25 cellular contexts compared by ENCODE assay signal in the genomic region with DNA sequence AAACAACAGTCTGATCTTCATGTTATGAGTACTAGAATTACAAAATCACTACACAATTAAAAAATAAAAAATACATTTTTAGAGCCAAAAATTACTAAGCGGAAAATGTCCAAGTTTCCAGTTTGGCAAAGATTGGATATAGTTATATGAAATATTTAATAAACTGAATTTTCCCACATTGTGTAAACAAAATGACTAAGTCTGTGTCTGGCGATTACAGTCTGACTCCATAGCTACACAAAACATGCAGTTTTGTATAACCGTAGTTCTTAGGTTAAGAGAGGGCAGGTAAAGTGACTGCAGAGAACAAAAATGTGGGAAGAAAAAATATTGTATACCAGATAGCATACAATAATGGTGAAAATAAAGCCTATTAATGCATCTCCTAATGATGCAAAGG. TPM values are rescaled to one million over a fixed set of nuclear protein-coding genes. Genes with fewer than 3 reads are reported as not detected.
"Had no signal": no experiment of that assay in that cellular context is flagged by ENCODE, and none has a peak within 500 bp of the region (broad histone marks: within the 10 kb centered on the region; RNA-seq: fewer than 3 reads in every experiment).

No MANE protein-coding gene starts in this region.

- H3K4me3 ChIP-seq: heart right ventricle, left lung, spleen, testis, vagina had no signal

- H3K9me3 Mint-ChIP-seq: activated B cell treated with CpG ODN at 0.5 μM for 24 hours; activated naive CD8-positive, alpha-beta T cell treated with anti-CD3 and anti-CD28 coated beads, Interleukin-2, amount 10 ng/mL, durations not matched to agents 7 days and 5 days had no signal

- H3K4me3 Mint-ChIP-seq: activated B cell treated with CpG ODN at 0.5 μM for 24 hours; activated CD4-positive, alpha-beta T cell treated with anti-CD3 and anti-CD28 coated beads for 36 hours; activated naive CD8-positive, alpha-beta T cell treated with anti-CD3 and anti-CD28 coated beads, Interleukin-2, amount 10 ng/mL, durations not matched to agents 7 days and 5 days; activated T-cell treated with anti-CD3 and anti-CD28 coated beads, Interleukin-2, amount 50 U/mL, for 4 hours; naive thymus-derived CD8-positive, alpha-beta T cell; T-helper 17 cell had no signal

- H3K27ac Mint-ChIP-seq: activated B cell treated with CpG ODN at 0.5 μM for 24 hours; activated CD4-positive, alpha-beta T cell treated with anti-CD3 and anti-CD28 coated beads for 36 hours; activated naive CD8-positive, alpha-beta T cell treated with anti-CD3 and anti-CD28 coated beads, Interleukin-2, amount 10 ng/mL, durations not matched to agents 7 days and 5 days; activated T-helper 2 cell treated with anti-CD3 and anti-CD28 coated beads, Interferon-gamma antibody, Interleukin-2, Interleukin-4, amounts not matched to agents 10 μg/mL and 5 μg/mL and 100 μg/mL, durations not matched to agents 14 hours and 24 hours and 36 hours; naive thymus-derived CD8-positive, alpha-beta T cell; T-helper 17 cell had no signal

- H3K36me3 Mint-ChIP-seq: activated naive CD8-positive, alpha-beta T cell treated with anti-CD3 and anti-CD28 coated beads, Interleukin-2, amount 10 ng/mL, durations not matched to agents 7 days and 5 days; naive thymus-derived CD8-positive, alpha-beta T cell had no signal

- H3K27me3 Mint-ChIP-seq: activated B cell treated with CpG ODN at 0.5 μM for 24 hours; activated CD4-positive, alpha-beta T cell treated with anti-CD3 and anti-CD28 coated beads for 36 hours; activated naive CD8-positive, alpha-beta T cell treated with anti-CD3 and anti-CD28 coated beads, Interleukin-2, amount 10 ng/mL, durations not matched to agents 7 days and 5 days; naive thymus-derived CD8-positive, alpha-beta T cell; T-helper 17 cell had no signal

- H3K4me1 ChIP-seq: heart right ventricle, left lung, spleen, testis, vagina had no signal

- H3K4me1 Mint-ChIP-seq: activated B cell treated with CpG ODN at 0.5 μM for 24 hours; activated CD4-positive, alpha-beta T cell treated with anti-CD3 and anti-CD28 coated beads for 36 hours; activated naive CD8-positive, alpha-beta T cell treated with anti-CD3 and anti-CD28 coated beads, Interleukin-2, amount 10 ng/mL, durations not matched to agents 7 days and 5 days; naive thymus-derived CD8-positive, alpha-beta T cell; T-helper 17 cell had no signal

- ATAC-seq: activated CD4-positive, alpha-beta T cell treated with anti-CD3 and anti-CD28 coated beads for 36 hours; activated T-cell treated with anti-CD3 and anti-CD28 coated beads, Interleukin-2, amount 50 U/mL, for 4 hours; heart right ventricle; left lung; naive thymus-derived CD8-positive, alpha-beta T cell; T-helper 17 cell had no signal

- H3K27me3 ChIP-seq: left lung, spleen, testis, vagina had no signal

- H3K36me3 ChIP-seq: heart right ventricle, left lung, spleen, vagina had no signal

- DNase-seq: activated B cell treated with CpG ODN at 0.5 μM for 24 hours; activated CD4-positive, alpha-beta T cell treated with anti-CD3 and anti-CD28 coated beads for 36 hours; activated CD4-positive, alpha-beta T cell treated with anti-CD3 and anti-CD28 coated beads, Interleukin-2, amount 50 U/mL, for 4 hours; activated CD8-positive, alpha-beta memory T cell treated with anti-CD3 and anti-CD28 coated beads for 24 hours; activated CD8-positive, alpha-beta memory T cell treated with anti-CD3 and anti-CD28 coated beads, Interleukin-2, amount 50 U/mL, for 48 hours; activated naive CD4-positive, alpha-beta T cell; activated naive CD8-positive, alpha-beta T cell treated with anti-CD3 and anti-CD28 coated beads, Interleukin-2, amount 10 ng/mL, durations not matched to agents 7 days and 5 days; activated T-cell treated with anti-CD3 and anti-CD28 coated beads, Interleukin-2, amount 50 U/mL, for 4 hours; amygdala; dermis blood vessel endothelial cell; effector CD8-positive, alpha-beta T cell; foreskin fibroblast; heart right ventricle; kidney glomerular epithelial cell; left lung; naive thymus-derived CD8-positive, alpha-beta T cell; retina; spleen; stimulated activated CD4-positive, alpha-beta T cell treated with anti-CD3 and anti-CD28 coated beads, Interleukin-4, amount 100 ng/mL, for 1 hour; stimulated activated naive CD4-positive, alpha-beta T cell; T-helper 17 cell; testis; trophoblast cell had no signal

- H3K27ac ChIP-seq: heart right ventricle, left lung, spleen, testis, vagina had no signal

- H3K9me3 ChIP-seq: heart right ventricle, left lung, spleen, testis, vagina had no signal

RNA-seq across cellular contexts. Expression of gene TMEM47, which starts 59.2 kb away (rescaled TPM):
- total RNA-seq: activated B cell treated with CpG ODN at 0.5 μM for 24 hours; activated CD4-positive, alpha-beta T cell treated with anti-CD3 and anti-CD28 coated beads for 36 hours; activated naive CD8-positive, alpha-beta T cell treated with anti-CD3 and anti-CD28 coated beads, Interleukin-2, amount 10 ng/mL, durations not matched to agents 7 days and 5 days; activated T-helper 2 cell treated with anti-CD3 and anti-CD28 coated beads, Interferon-gamma antibody, Interleukin-2, Interleukin-4, amounts not matched to agents 10 μg/mL and 5 μg/mL and 100 μg/mL, durations not matched to agents 14 hours and 24 hours and 36 hours; naive thymus-derived CD8-positive, alpha-beta T cell; T-helper 17 cell had no signal
